Comparison of ENCODE assay signal across 9 cellular contexts in the genomic region with DNA sequence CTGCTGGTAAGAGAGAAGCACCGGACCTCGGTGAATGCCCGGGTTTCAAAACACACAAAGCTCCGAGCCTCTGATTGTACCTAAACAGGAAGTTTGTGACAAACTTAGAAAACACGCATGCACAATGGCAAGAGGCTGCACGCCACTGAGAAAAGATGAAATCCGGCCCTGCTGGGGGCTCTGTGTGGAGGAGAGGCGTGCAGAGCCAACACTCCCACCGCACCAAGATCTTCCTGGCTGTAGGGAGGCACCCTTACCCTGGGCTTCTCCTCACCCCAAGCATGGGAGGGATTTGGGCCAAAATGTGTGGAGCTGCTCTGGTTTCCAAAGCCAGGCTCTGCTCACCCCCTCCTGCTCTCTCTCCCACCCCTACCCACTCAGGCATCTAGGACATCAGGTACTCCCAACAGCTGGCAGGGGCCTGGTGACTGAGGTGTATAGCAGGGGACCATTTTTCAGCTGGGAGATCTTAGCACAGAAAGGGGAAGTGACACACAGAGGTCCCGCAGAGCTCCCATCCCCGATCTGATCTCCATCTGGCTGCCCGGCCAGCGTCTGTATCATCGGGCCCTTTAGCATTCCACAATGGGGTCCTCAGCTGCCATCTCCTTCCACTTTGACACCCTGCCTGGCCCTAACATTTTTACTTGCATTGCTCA.
DNase-seq lines count a peak whose midpoint lies in the region; ATAC-seq and TF ChIP-seq lines count a peak whose summit lies in the region.
"Had no signal": no experiment of that assay in that cellular context is flagged by ENCODE, and none has a peak within 500 bp of the region (broad histone marks: within the 10 kb centered on the region; RNA-seq: fewer than 3 reads in every experiment).

No MANE protein-coding gene starts in this region.

- H3K36me3 ChIP-seq in right atrium auricular region = no peaks in the 10 kb centered on the region
- H3K36me3 ChIP-seq in mesenchymal stem cell (ENCODE audit: control insufficient read depth in 1 of 2, insufficient read depth in 2 of 2, low read depth in 1 of 2, low read length in 2 of 2) = peaks cover 3 to 6% of the 10 kb centered on the region in 2 experiments
- H3K36me3 ChIP-seq in gastrocnemius medialis = no peaks in the 10 kb centered on the region

- peak overlapping the region; percentile 47 to 68 for H3K18ac ChIP-seq in mesenchymal stem cell (ENCODE audit: low read depth in 1 of 2, low read length in 2 of 2)

- ATAC-seq in Right ventricle myocardium inferior = peak; percentile 18
- ATAC-seq in HG03159 (IDR thresholded peaks at IDR 0.05; ENCODE audit: unreplicated experiment) = peak; percentile 76
- peak; percentile 50 for ATAC-seq in activated CD8-positive, alpha-beta T cell treated with anti-CD3 and anti-CD28 coated beads for 36 hours
- ATAC-seq in gastrocnemius medialis = no peak

- H3K9ac ChIP-seq in mesenchymal stem cell (ENCODE audit: low read length) = no peak overlapping the region

- H2BK120ac ChIP-seq in mesenchymal stem cell (ENCODE audit: low read depth, low read length) = no peak overlapping the region

- no peak for TF ChIP-seq POLR2A in gastrocnemius medialis (IDR thresholded peaks at IDR 0.05)

- no peak overlapping the region for H2BK12ac ChIP-seq in mesenchymal stem cell (ENCODE audit: low read length in 2 of 2)

- H3K36me3 Mint-ChIP-seq in activated CD8-positive, alpha-beta T cell treated with anti-CD3 and anti-CD28 coated beads for 36 hours (ENCODE audit: low read depth) = peaks cover 4% of the 10 kb centered on the region

- H3K23ac ChIP-seq in mesenchymal stem cell (ENCODE audit: low read length in 2 of 2) = no peak overlapping the region

- H3K4ac ChIP-seq in mesenchymal stem cell (ENCODE audit: low read depth in 1 of 2, low read length in 2 of 2) = peak overlapping the region in 1 of 2 experiments; percentile 13

- CTCF ChIA-PET in activated CD8-positive, alpha-beta T cell treated with anti-CD3 and anti-CD28 coated beads for 36 hours (lab: Charles Lee) = interaction anchor here (1.0 to 2.1 kb wide), 10 partner anchors 10 to 180 kb away, joined by 4 to 13 read pairs (median 5); no protein-coding TSS in a partner anchor

- H2AK5ac ChIP-seq in mesenchymal stem cell (ENCODE audit: low read length, severe bottlenecking) = no peak overlapping the region

- no peak overlapping the region for H2AFZ ChIP-seq in mesenchymal stem cell (ENCODE audit: low read depth, low read length)

- H3K27me3 ChIP-seq in right atrium auricular region = no peaks in the 10 kb centered on the region
- H3K27me3 ChIP-seq in mesenchymal stem cell (ENCODE audit: control insufficient read depth in 1 of 2, insufficient read depth in 1 of 2, low read length in 2 of 2) = no peaks in the 10 kb centered on the region
- H3K27me3 ChIP-seq in gastrocnemius medialis = no peaks in the 10 kb centered on the region

- H2BK5ac ChIP-seq in mesenchymal stem cell (ENCODE audit: low read depth, low read length, poor library complexity, severe bottlenecking) = no peak overlapping the region

- POLR2A ChIA-PET in activated CD8-positive, alpha-beta T cell treated with anti-CD3 and anti-CD28 coated beads for 36 hours (lab: Charles Lee) = interaction anchor here (0.5 to 4.6 kb wide), 13 partner anchors 8 to 510 kb away, joined by 3 to 47 read pairs (median 5); a partner anchor contains a TSS

- no peaks in the 10 kb centered on the region for H3K27me3 Mint-ChIP-seq in activated CD8-positive, alpha-beta T cell treated with anti-CD3 and anti-CD28 coated beads for 36 hours

- intact Hi-C loops in Right ventricle myocardium inferior (cut with DNase I) (no loop called here), gastrocnemius medialis (cut with DNase I; ENCODE audit: low total_unique reads) (no loop called here)
- intact Hi-C loops in activated CD8-positive, alpha-beta T cell treated with anti-CD3 and anti-CD28 coated beads for 36 hours (cut with micrococcal nuclease) = no loop called here

- H3K4me3 ChIP-seq in right atrium auricular region (no peak overlapping the region), mesenchymal stem cell (ENCODE audit: insufficient read depth in 1 of 2, low read depth in 1 of 2, low read length in 2 of 2) (no peak overlapping the region), gastrocnemius medialis (no peak overlapping the region)

- H3K79me1 ChIP-seq in mesenchymal stem cell (replicated peaks; ENCODE audit: low read length, poor library complexity, severe bottlenecking) = peaks cover 57% of the 10 kb centered on the region

- H3K9me3 ChIP-seq in right atrium auricular region = no peaks in the 10 kb centered on the region
- H3K9me3 ChIP-seq in mesenchymal stem cell (ENCODE audit: control insufficient read depth, low read length) = no peaks in the 10 kb centered on the region
- H3K9me3 ChIP-seq in gastrocnemius medialis = no peaks in the 10 kb centered on the region

- H3K4me3 Mint-ChIP-seq in activated CD8-positive, alpha-beta T cell treated with anti-CD3 and anti-CD28 coated beads for 36 hours = peak overlapping the region; percentile 69

- H3K9me3 Mint-ChIP-seq in activated CD8-positive, alpha-beta T cell treated with anti-CD3 and anti-CD28 coated beads for 36 hours = no peaks in the 10 kb centered on the region

- H3K4me1 Mint-ChIP-seq in activated CD8-positive, alpha-beta T cell treated with anti-CD3 and anti-CD28 coated beads for 36 hours (ENCODE audit: low read depth) = peaks cover 59% of the 10 kb centered on the region

- peak overlapping the region; percentile 93 for H3K27ac Mint-ChIP-seq in activated CD8-positive, alpha-beta T cell treated with anti-CD3 and anti-CD28 coated beads for 36 hours

- H3K4me2 ChIP-seq in mesenchymal stem cell (ENCODE audit: low read length, poor library complexity, severe bottlenecking) = no peak overlapping the region

- DNase-seq in Right ventricle myocardium inferior (ENCODE audit: missing footprints) (no peak), right atrium auricular region (ENCODE audit: low spot score) (no peak), mesenchymal stem cell (peak; percentile 81), gastrocnemius medialis (no peak), foreskin melanocyte (no peak)
- DNase-seq in activated CD8-positive, alpha-beta T cell treated with anti-CD3 and anti-CD28 coated beads for 36 hours = peak; percentile 40
- no peak for DNase-seq in stimulated activated naive CD4-positive, alpha-beta T cell treated with Interleukin-2 at 50 U/mL for 16 hours (lab: John Stamatoyannopoulos, UW)
- DNase-seq: DND-41 had no signal

- peak overlapping the region in 1 of 2 experiments; percentile 9 for H3K14ac ChIP-seq in mesenchymal stem cell (ENCODE audit: low read length in 2 of 2)

- in situ Hi-C loops in gastrocnemius medialis (cut with MboI; ENCODE audit: low sequenced_read_pairs in 4 of 4) = no loop called here

- peak overlapping the region; percentile 70 for H4K91ac ChIP-seq in mesenchymal stem cell (ENCODE audit: low read length)

- TF ChIP-seq CTCF in right atrium auricular region (IDR thresholded peaks at IDR 0.05) (no peak), gastrocnemius medialis (IDR thresholded peaks at IDR 0.05 in 4 of 5, conservative IDR thresholded peaks at IDR 0.05 in 1 of 5) (no peak)
- TF ChIP-seq CTCF in activated CD8-positive, alpha-beta T cell treated with anti-CD3 and anti-CD28 coated beads for 36 hours (IDR thresholded peaks at IDR 0.05) = no peak

- H3K27ac ChIP-seq in right atrium auricular region = no peak overlapping the region
- no peak overlapping the region for H3K27ac ChIP-seq in mesenchymal stem cell (ENCODE audit: low read length, poor library complexity, severe bottlenecking)
- H3K27ac ChIP-seq in gastrocnemius medialis = no peak overlapping the region

- 69% methylated on average over 14 of the region's 14 CpGs for WGBS in mesenchymal stem cell

- no peak overlapping the region for H2BK15ac ChIP-seq in mesenchymal stem cell (ENCODE audit: low read depth, poor library complexity, severe bottlenecking)

- H4K8ac ChIP-seq in mesenchymal stem cell (ENCODE audit: low read length) = peak overlapping the region; percentile 35

- H3K4me1 ChIP-seq in right atrium auricular region (peaks cover 0 to 36% of the 10 kb centered on the region in 2 donors), mesenchymal stem cell (ENCODE audit: control insufficient read depth, insufficient read depth, low read depth, low read length) (peaks cover 8% of the 10 kb centered on the region), gastrocnemius medialis (no peaks in the 10 kb centered on the region)

Comparison
In these comparisons a context has a peak if more than half of its experiments do, and no peak if none do; other contexts are left out.
1. ATAC-seq: peak in Right ventricle myocardium inferior (single experiment), HG03159 (single experiment) and activated CD8-positive, alpha-beta T cell treated with anti-CD3 and anti-CD28 coated beads for 36 hours (single experiment); none in gastrocnemius medialis (0 of 2).
2. DNase-seq: peak in activated CD8-positive, alpha-beta T cell treated with anti-CD3 and anti-CD28 coated beads for 36 hours (single experiment) and mesenchymal stem cell (single experiment); none in Right ventricle myocardium inferior (single experiment), right atrium auricular region (single experiment), gastrocnemius medialis (0 of 2), stimulated activated naive CD4-positive, alpha-beta T cell treated with Interleukin-2 at 50 U/mL for 16 hours (single experiment) and foreskin melanocyte (single experiment).